ENCODE assay signal across 17 cellular contexts in the genomic region with DNA sequence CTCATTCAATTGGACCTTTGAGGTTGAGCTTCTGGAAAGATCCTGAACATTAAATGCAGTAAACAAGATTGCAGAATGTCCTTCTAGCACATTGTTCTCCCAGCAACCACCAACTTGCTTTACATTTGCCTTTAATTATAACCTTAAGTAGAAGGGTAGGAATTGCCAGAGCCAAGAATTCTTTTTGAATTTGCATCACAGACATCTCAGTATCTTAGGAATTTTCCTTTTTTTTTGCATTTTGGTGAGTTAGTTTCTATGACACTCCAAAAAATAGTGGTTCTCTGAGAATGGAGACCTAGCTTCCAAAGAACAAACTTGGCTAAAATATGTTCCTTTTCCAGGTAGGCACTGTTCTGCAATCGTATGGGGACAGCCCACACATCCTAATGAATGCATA.
"Had no signal": no experiment of that assay in that cellular context is flagged by ENCODE, and none has a peak within 500 bp of the region (broad histone marks: within the 10 kb centered on the region; RNA-seq: fewer than 3 reads in every experiment).

No MANE protein-coding gene starts in this region.

- DNase-seq: dermis blood vessel endothelial cell; dorsolateral prefrontal cortex; effector CD4-positive, alpha-beta T cell; effector memory CD4-positive, alpha-beta T cell; heart left ventricle; hypothalamus; left cardiac atrium; left lung; left ventricle myocardium superior; lower lobe of right lung; mesenchymal stem cell; midbrain had no signal

- H3K36me3 ChIP-seq: esophagus muscularis mucosa, gastroesophageal sphincter, heart left ventricle, left lung, lower lobe of right lung had no signal

- H3K79me2 ChIP-seq: hepatocyte had no signal

- H3K4me1 ChIP-seq: esophagus muscularis mucosa, foreskin keratinocyte, gastroesophageal sphincter, heart left ventricle, left lung, lower lobe of right lung had no signal

- H3K9me3 ChIP-seq: esophagus muscularis mucosa, gastroesophageal sphincter, heart left ventricle, left lung, lower lobe of right lung had no signal

- H3K4me3 ChIP-seq: coronary artery, dorsolateral prefrontal cortex, esophagus muscularis mucosa, gastroesophageal sphincter, heart left ventricle, hepatocyte, left lung, lower lobe of right lung had no signal

- H2AFZ ChIP-seq: hepatocyte had no signal

- H3K27me3 ChIP-seq: foreskin keratinocyte, hepatocyte had no signal

- H3K27ac ChIP-seq: coronary artery, dorsolateral prefrontal cortex, esophagus muscularis mucosa, foreskin keratinocyte, gastroesophageal sphincter, heart left ventricle, hepatocyte, left lung, lower lobe of right lung had no signal

- H3K4me2 ChIP-seq: hepatocyte had no signal
